1 cellular context compared by ENCODE assay signal in the genomic region with DNA sequence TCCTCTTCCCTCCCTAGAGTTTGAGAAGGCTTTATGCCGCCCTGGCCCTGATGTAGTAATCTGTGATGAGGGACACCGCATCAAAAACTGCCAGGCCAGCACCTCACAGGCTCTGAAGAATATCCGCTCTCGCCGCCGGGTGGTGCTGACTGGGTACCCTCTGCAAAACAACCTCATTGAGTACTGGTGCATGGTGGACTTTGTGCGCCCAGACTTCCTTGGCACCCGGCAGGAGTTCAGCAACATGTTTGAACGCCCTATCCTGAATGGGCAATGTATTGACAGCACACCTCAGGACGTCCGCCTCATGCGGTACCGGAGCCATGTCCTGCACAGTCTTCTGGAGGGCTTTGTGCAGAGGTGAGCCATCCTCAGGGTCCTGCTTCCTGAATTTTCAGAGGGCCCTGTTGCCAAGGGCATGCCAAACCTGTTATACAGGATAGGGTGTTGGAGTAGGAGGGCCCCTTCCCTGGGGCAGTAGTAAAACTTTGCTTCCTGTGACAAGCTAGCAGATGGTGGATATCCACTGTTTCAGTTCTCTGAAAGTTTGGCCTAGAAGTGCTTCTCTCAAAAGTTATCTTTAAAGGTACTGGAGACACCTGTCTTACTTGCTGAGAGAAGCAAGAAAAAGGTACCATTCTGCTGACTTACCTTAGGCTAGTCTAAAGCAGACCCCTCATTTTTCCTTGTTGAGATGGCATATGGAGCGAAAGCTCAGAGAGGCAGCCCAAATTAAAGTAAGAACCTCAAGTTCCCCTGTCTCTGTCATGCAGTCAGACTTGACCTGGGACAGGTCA.
TF ChIP-seq lines count a peak whose summit lies in the region.

No MANE protein-coding gene starts in this region.

TF ChIP-seq in HepG2, 621 proteins besides CTCF, POLR2A, EP300 and RAD21:
- no peak for TF ChIP-seq MBD4 (IDR thresholded peaks at IDR 0.05; ENCODE audit: borderline replicate concordance, low read length)
TF ChIP-seq in HepG2: peak in this region for 0.
